ENCODE assay signal across 7 cellular contexts in genomic region chr7:30974605-30975256, GRCh38. TPM values are rescaled to one million over a fixed set of nuclear protein-coding genes. Genes with fewer than 3 reads are reported as not detected.
A peak's percentile ranks its signal among the peaks of the same experiment; 100 is the strongest.
DNase-seq lines count a peak whose midpoint lies in the region; ATAC-seq and TF ChIP-seq lines count a peak whose summit lies in the region.

No MANE protein-coding gene starts in this region.

- H3K27me3 ChIP-seq in Peyer's patch (no peaks in the 10 kb centered on the region), lower lobe of right lung (ENCODE audit: low read depth) (no peaks in the 10 kb centered on the region), upper lobe of left lung (no peaks in the 10 kb centered on the region)

- intact Hi-C loops in lower lobe of right lung (cut with DNase I), result no loop called here

- TF ChIP-seq EP300 in upper lobe of left lung (IDR thresholded peaks at IDR 0.05), result peak in 2 of 4 donors; percentile 31 to 56

- H3K36me3 ChIP-seq in Peyer's patch, result no peaks in the 10 kb centered on the region
- no peaks in the 10 kb centered on the region for H3K36me3 ChIP-seq in lower lobe of right lung
- no peaks in the 10 kb centered on the region for H3K36me3 ChIP-seq in upper lobe of left lung

- TF ChIP-seq CTCF in Peyer's patch (IDR thresholded peaks at IDR 0.05) (peak in 4 of 6 experiments; percentile 55 to 87 (median 82)), cardiac fibroblast (IDR thresholded peaks at IDR 0.05; ENCODE audit: low read depth, low read length) (peak; percentile 77), lower lobe of right lung (IDR thresholded peaks at IDR 0.05) (peak; percentile 80), upper lobe of left lung (IDR thresholded peaks at IDR 0.05) (peak; percentile 63 to 86 (median 74))

- DNase-seq in ELF-1 (ENCODE audit: low read depth, low spot score) (peak; percentile 85), Peyer's patch (peak in 2 of 3 donors; percentile 80 to 83), cardiac fibroblast (ENCODE audit: low read depth in 2 of 2) (peak; percentile 64 to 68), lower lobe of right lung (peak; percentile 67), upper lobe of left lung (peak in 1 of 2 donors; percentile 79)

- H3K4me1 ChIP-seq in Peyer's patch, result peaks cover 0 to 13% (median 0%) of the 10 kb centered on the region in 4 donors
- peaks cover 14% of the 10 kb centered on the region for H3K4me1 ChIP-seq in lower lobe of right lung
- H3K4me1 ChIP-seq in upper lobe of left lung, result peaks cover 10 to 44% (median 22%) of the 10 kb centered on the region in 4 donors

- WGBS in upper lobe of left lung, 2 donors, result 8 to 15% methylated on average over 6 to 7 of the region's 7 CpGs

- H3K27ac ChIP-seq in Peyer's patch (no peak overlapping the region), lower lobe of right lung (no peak overlapping the region), upper lobe of left lung (peak overlapping the region; percentile 1 to 78 (median 42))

- H3K9me3 ChIP-seq in Peyer's patch, result no peaks in the 10 kb centered on the region
- no peaks in the 10 kb centered on the region for H3K9me3 ChIP-seq in lower lobe of right lung
- no peaks in the 10 kb centered on the region for H3K9me3 ChIP-seq in upper lobe of left lung

- ATAC-seq in GM19438 (IDR thresholded peaks at IDR 0.05; ENCODE audit: low read depth, unreplicated experiment) (peak; percentile 94), HG03280 (IDR thresholded peaks at IDR 0.05; ENCODE audit: unreplicated experiment) (peak; percentile 85), lower lobe of right lung (peak; percentile 87 to 92), upper lobe of left lung (ENCODE audit: low FRiP score in 2 of 2) (peak; percentile 60 to 66)

- no peak for TF ChIP-seq POLR2A in Peyer's patch (IDR thresholded peaks at IDR 0.05)
- TF ChIP-seq POLR2A in upper lobe of left lung (IDR thresholded peaks at IDR 0.05), result no peak

- no peak overlapping the region for H3K4me3 ChIP-seq in Peyer's patch
- no peak overlapping the region for H3K4me3 ChIP-seq in cardiac fibroblast (replicated peaks in 1 of 2; ENCODE audit: low read depth in 2 of 2, low read length in 2 of 2)
- no peak overlapping the region for H3K4me3 ChIP-seq in lower lobe of right lung
- no peak overlapping the region for H3K4me3 ChIP-seq in upper lobe of left lung

RNA-seq across cellular contexts. Expression of gene GHRHR, which starts 11.0 kb away (rescaled TPM):
- total RNA-seq in Peyer's patch (not detected), lower lobe of right lung (not detected), upper lobe of left lung (1 to 10 TPM in 2 of 6 donors, under 1 TPM in 2, not detected in 2; 0.67 to 3.1 (median 1.1) TPM)

Comparison
In these comparisons a context has a peak if more than half of its experiments do, and no peak if none do; other contexts are left out.
1. H3K27ac ChIP-seq: peak in upper lobe of left lung (4 of 4); none in Peyer's patch (0 of 4) and lower lobe of right lung (single experiment).
2. Peak in every context shown above with its lines, with median percentiles within 50 percentile points of each other: ATAC-seq and CTCF ChIP-seq.